8 cellular contexts compared by ENCODE assay signal in the genomic region with DNA sequence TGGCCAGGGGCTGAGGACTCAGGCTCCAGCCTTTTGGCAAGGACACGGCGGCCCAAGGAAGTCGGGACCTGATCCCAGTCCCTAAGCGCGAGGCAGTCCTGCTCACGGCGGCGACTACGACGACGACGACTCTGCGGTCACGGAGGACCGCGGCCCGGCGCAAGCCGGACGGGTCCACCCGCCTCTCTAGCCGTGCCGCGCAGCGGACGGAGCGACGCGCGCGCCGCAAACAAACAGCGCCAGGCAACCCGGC. TPM values are rescaled to one million over a fixed set of nuclear protein-coding genes. Genes with fewer than 3 reads are reported as not detected.
DNase-seq lines count a peak whose midpoint lies in the region; ATAC-seq and TF ChIP-seq lines count a peak whose summit lies in the region.

No MANE protein-coding gene starts in this region.

- no peaks in the 10 kb centered on the region for H3K9me3 ChIP-seq in A673 (ENCODE audit: low read depth, low read length, poor library complexity, severe bottlenecking)

- peak; percentile 3 for ATAC-seq in HG03432 (IDR thresholded peaks at IDR 0.05; ENCODE audit: unreplicated experiment)
- no peak for ATAC-seq in central memory CD8-positive, alpha-beta T cell (replicated peaks; ENCODE audit: extremely low read depth, poor library complexity, severe bottlenecking)
- ATAC-seq in HG03159 (IDR thresholded peaks at IDR 0.05; ENCODE audit: unreplicated experiment), result no peak
- ATAC-seq in HG02938 (IDR thresholded peaks at IDR 0.05; ENCODE audit: unreplicated experiment), result no peak

- peaks cover 27% of the 10 kb centered on the region for H3K27me3 ChIP-seq in A673 (replicated peaks; ENCODE audit: insufficient read depth, low read depth, low read length, poor library complexity)

- H3K9me3 Mint-ChIP-seq in central memory CD8-positive, alpha-beta T cell, result no peaks in the 10 kb centered on the region
- H3K9me3 Mint-ChIP-seq in mesothelial cell of epicardium, result no peaks in the 10 kb centered on the region

- peaks cover 27% of the 10 kb centered on the region for H3K27me3 Mint-ChIP-seq in central memory CD8-positive, alpha-beta T cell
- H3K27me3 Mint-ChIP-seq in mesothelial cell of epicardium (ENCODE audit: low read depth), result peaks cover 22% of the 10 kb centered on the region

- no peaks in the 10 kb centered on the region for H3K36me3 Mint-ChIP-seq in central memory CD8-positive, alpha-beta T cell (ENCODE audit: insufficient read depth)
- no peaks in the 10 kb centered on the region for H3K36me3 Mint-ChIP-seq in mesothelial cell of epicardium

- peaks cover 6% of the 10 kb centered on the region for H3K4me1 ChIP-seq in A673 (ENCODE audit: insufficient read depth, low read length, poor library complexity, severe bottlenecking)

- peak overlapping the region; percentile 71 for H3K4me3 Mint-ChIP-seq in central memory CD8-positive, alpha-beta T cell
- H3K4me3 Mint-ChIP-seq in mesothelial cell of epicardium, result peak overlapping the region; percentile 73

- no TSS peak for BruUV-seq in A673 (replicated peaks; lab: Mats Ljungman, UMichigan)

- intact Hi-C loops in A673 (cut with micrococcal nuclease; ENCODE audit: unreplicated experiment), result loop anchor here (2.0 kb wide), 1 partner anchor 185 kb away; no protein-coding TSS in a partner anchor

- DNase-seq in A673 (ENCODE audit: low spot score) (no peak), mesothelial cell of epicardium (ENCODE audit: low spot score in 2 of 2, unreplicated experiment in 2 of 2) (no peak), NCI-H226 (no peak), ecto neural progenitor cell (ENCODE audit: low spot score) (no peak)
- no peak for DNase-seq in central memory CD8-positive, alpha-beta T cell (ENCODE audit: low spot score in 2 of 2)

- H3K27ac ChIP-seq in A673 (ENCODE audit: low read depth, low read length, poor library complexity, severe bottlenecking), result no peak overlapping the region

- POLR2A ChIA-PET in A673 (lab: Charles Lee; ENCODE audit: low non-redundant PET), result no interaction called here

- peak overlapping the region; percentile 52 for H3K4me3 ChIP-seq in A673 (ENCODE audit: low read depth, low read length, poor library complexity, severe bottlenecking)

- CTCF ChIA-PET in A673 (lab: Charles Lee), result no interaction called here

- no peak for TF ChIP-seq CTCF in A673 (conservative IDR thresholded peaks at IDR 0.05; ENCODE audit: low read depth, low read length)
- no peak for TF ChIP-seq CTCF in mesothelial cell of epicardium (IDR thresholded peaks at IDR 0.05; ENCODE audit: unreplicated experiment)

- H3K27ac Mint-ChIP-seq in central memory CD8-positive, alpha-beta T cell (ENCODE audit: low read depth), result no peak overlapping the region
- H3K27ac Mint-ChIP-seq in mesothelial cell of epicardium, result peak overlapping the region; percentile 76

- H3K36me3 ChIP-seq in A673 (ENCODE audit: insufficient read depth, low read length, poor library complexity, severe bottlenecking), result no peaks in the 10 kb centered on the region

- peaks cover 7% of the 10 kb centered on the region for H3K4me1 Mint-ChIP-seq in central memory CD8-positive, alpha-beta T cell
- H3K4me1 Mint-ChIP-seq in mesothelial cell of epicardium, result peaks cover 26% of the 10 kb centered on the region

RNA-seq across cellular contexts. Expression of gene WNT9A, which starts 0.4 kb away (rescaled TPM):
- total RNA-seq in A673 (2021) (not detected in 2 replicates), mesothelial cell of epicardium (3.9 to 4.5 TPM (median 4.3 TPM) in 3 replicates)

RNA-seq across cellular contexts. Expression of gene WNT3A, which starts 59.4 kb away (rescaled TPM):
- total RNA-seq in A673 (2021) (not detected in 2 replicates), mesothelial cell of epicardium (0.09 to 0.16 TPM in 2 of 3 replicates, not detected in the other)
